In the genomic region with DNA sequence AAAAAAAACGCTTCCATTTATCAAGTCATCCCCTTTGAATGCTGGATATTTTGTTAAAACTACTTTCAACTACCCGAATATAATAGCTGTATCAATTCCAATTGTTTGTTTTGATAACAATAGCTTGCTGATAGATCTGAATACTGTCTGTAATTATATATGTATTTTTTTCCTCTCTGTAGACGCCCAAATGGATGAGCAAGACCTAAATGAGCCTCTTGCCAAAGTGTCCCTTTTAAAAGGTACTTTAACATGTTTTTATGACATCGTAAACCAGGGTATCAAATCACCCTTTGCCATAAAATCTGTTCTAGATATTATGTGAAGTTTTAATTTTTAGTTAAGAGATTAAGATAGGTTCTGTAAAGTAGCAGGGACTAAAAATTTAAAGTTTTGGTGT, we compare ENCODE assay signal across 24 cellular contexts.
DNase-seq lines count a peak whose midpoint lies in the region; ATAC-seq and TF ChIP-seq lines count a peak whose summit lies in the region.
"Had no signal": no experiment of that assay in that cellular context is flagged by ENCODE, and none has a peak within 500 bp of the region (broad histone marks: within the 10 kb centered on the region; RNA-seq: fewer than 3 reads in every experiment).

No MANE protein-coding gene starts in this region.

- TF ChIP-seq POLR2A in prostate gland (IDR thresholded peaks at IDR 0.05), result no peak

- H3K36me3 ChIP-seq in adipocyte (ENCODE audit: control insufficient read depth, insufficient read depth, low read length, severe bottlenecking) (peaks cover 5% of the 10 kb centered on the region), prostate gland (no peaks in the 10 kb centered on the region)

- H3K4me3 ChIP-seq in adipocyte (ENCODE audit: low read length), result no peak overlapping the region
- no peak overlapping the region for H3K4me3 ChIP-seq in prostate gland

- H3K27ac Mint-ChIP-seq in effector memory CD8-positive, alpha-beta T cell, result no peak overlapping the region
- H3K27ac Mint-ChIP-seq: activated CD4-positive, alpha-beta memory T cell treated with anti-CD3 and anti-CD28 coated beads for 36 hours; activated naive CD8-positive, alpha-beta T cell treated with anti-CD3 and anti-CD28 coated beads for 36 hours; CD8-positive, alpha-beta T cell had no signal

- H3K27ac ChIP-seq in prostate gland, result peak overlapping the region; percentile 10 to 25
- H3K27ac ChIP-seq: epithelial cell of prostate had no signal

- 22% methylated on average over 4 of the region's 4 CpGs for WGBS in prostate gland

- peak overlapping the region; percentile 16 for H3K9ac ChIP-seq in adipocyte (ENCODE audit: low read length)

- H3K36me3 Mint-ChIP-seq in effector memory CD8-positive, alpha-beta T cell (ENCODE audit: insufficient read depth), result peaks cover 35% of the 10 kb centered on the region

- intact Hi-C loops in prostate gland (cut with DNase I), result loop anchor here (5.0 kb wide), 1 partner anchor 51 kb away; no protein-coding TSS in a partner anchor

- no peak overlapping the region for H3K4me3 Mint-ChIP-seq in effector memory CD8-positive, alpha-beta T cell
- H3K4me3 Mint-ChIP-seq: activated CD4-positive, alpha-beta memory T cell treated with anti-CD3 and anti-CD28 coated beads for 36 hours; activated naive CD8-positive, alpha-beta T cell treated with anti-CD3 and anti-CD28 coated beads for 36 hours; CD8-positive, alpha-beta T cell had no signal

- H3K27me3 ChIP-seq in adipocyte (replicated peaks; ENCODE audit: control insufficient read depth, insufficient read depth, low read length) (no peaks in the 10 kb centered on the region), prostate gland (replicated peaks; ENCODE audit: insufficient read depth) (no peaks in the 10 kb centered on the region)
- H3K27me3 ChIP-seq: heart right ventricle had no signal

- H3K9me3 Mint-ChIP-seq in effector memory CD8-positive, alpha-beta T cell, result no peaks in the 10 kb centered on the region
- H3K9me3 Mint-ChIP-seq: activated CD4-positive, alpha-beta memory T cell treated with anti-CD3 and anti-CD28 coated beads for 36 hours; activated naive CD8-positive, alpha-beta T cell treated with anti-CD3 and anti-CD28 coated beads for 36 hours; CD8-positive, alpha-beta T cell had no signal

- TF ChIP-seq CTCF in prostate gland (IDR thresholded peaks at IDR 0.05), result no peak

- ATAC-seq in effector memory CD8-positive, alpha-beta T cell (replicated peaks), result no peak
- ATAC-seq: CD8-positive, alpha-beta T cell; heart right ventricle; left cardiac atrium had no signal

- no peaks in the 10 kb centered on the region for H3K27me3 Mint-ChIP-seq in effector memory CD8-positive, alpha-beta T cell
- H3K27me3 Mint-ChIP-seq: activated CD4-positive, alpha-beta memory T cell treated with anti-CD3 and anti-CD28 coated beads for 36 hours; activated naive CD8-positive, alpha-beta T cell treated with anti-CD3 and anti-CD28 coated beads for 36 hours had no signal

- H3K4me1 ChIP-seq in adipocyte (ENCODE audit: control insufficient read depth, insufficient read depth, low read length) (peaks cover 33% of the 10 kb centered on the region), prostate gland (replicated peaks) (peaks cover 4% of the 10 kb centered on the region)

- no peaks in the 10 kb centered on the region for H3K4me1 Mint-ChIP-seq in effector memory CD8-positive, alpha-beta T cell (ENCODE audit: low read depth in 2 of 2)
- H3K4me1 Mint-ChIP-seq: activated naive CD8-positive, alpha-beta T cell treated with anti-CD3 and anti-CD28 coated beads for 36 hours had no signal

- H3K9me3 ChIP-seq in adipocyte (ENCODE audit: control insufficient read depth, low read length) (no peaks in the 10 kb centered on the region), prostate gland (no peaks in the 10 kb centered on the region)
- H3K9me3 ChIP-seq: heart right ventricle had no signal

- DNase-seq in NCI-H1105 treated with DMSO at 0.1 percent for 48 hours (lab: John Stamatoyannopoulos, UW), result peak; percentile 18
- no peak for DNase-seq in NCI-H1105 (lab: John Stamatoyannopoulos, UW)
- no peak for DNase-seq in adipocyte (ENCODE audit: low read depth)
- no peak for DNase-seq in prostate gland (ENCODE audit: low spot score)
- no peak for DNase-seq in effector memory CD8-positive, alpha-beta T cell
- DNase-seq in HUDEP-2 (lab: John Stamatoyannopoulos, UW; ENCODE audit: unreplicated experiment in 76 of 76), result no peak
- DNase-seq in Kasumi-1 (lab: John Stamatoyannopoulos, UW), result no peak
- DNase-seq in stimulated activated naive CD4-positive, alpha-beta T cell treated with Interleukin-2 at 50 U/mL for 16 hours (lab: John Stamatoyannopoulos, UW), result no peak
- DNase-seq: activated CD4-positive, alpha-beta memory T cell treated with anti-CD3 and anti-CD28 coated beads for 36 hours; activated CD8-positive, alpha-beta memory T cell treated with anti-CD3 and anti-CD28 coated beads, Interleukin-2, amount 50 U/mL, for 48 hours; activated effector memory CD4-positive, alpha-beta T cell treated with Interleukin-2 at 50 U/mL for 16 hours; activated naive CD8-positive, alpha-beta T cell treated with anti-CD3 and anti-CD28 coated beads for 36 hours; AML-193; CD8-positive, alpha-beta T cell; GF-D8; heart right ventricle; left cardiac atrium; mesenchymal stem cell; NCI-H345; occipital lobe; OCI-M1; retina; T-helper 9 cell had no signal
